In genomic region chr7:128796325-128796724, GRCh38 we compare ENCODE assay signal across 18 cellular contexts. TPM values are rescaled to one million over a fixed set of nuclear protein-coding genes. Genes with fewer than 3 reads are reported as not detected.
A peak's percentile ranks its signal among the peaks of the same experiment; 100 is the strongest.
DNase-seq lines count a peak whose midpoint lies in the region; TF ChIP-seq lines count a peak whose summit lies in the region.
"Had no signal": no experiment of that assay in that cellular context is flagged by ENCODE, and none has a peak within 500 bp of the region (broad histone marks: within the 10 kb centered on the region; RNA-seq: fewer than 3 reads in every experiment).

No MANE protein-coding gene starts in this region.

- POLR2A ChIA-PET in AG04450 (lab: Yijun Ruan, JAX), result no interaction called here

- no peaks in the 10 kb centered on the region; the same call in 1 of the 2 replicates for H3K9me3 ChIP-seq in AG04450 (ENCODE audit: control insufficient read depth, insufficient read depth, low read length)
- H3K9me3 ChIP-seq: A549 had no signal

- CTCF ChIA-PET in AG04450 (lab: Charles Lee), result no interaction called here

- no peak for TF ChIP-seq CTCF in AG04450 (IDR thresholded peaks at IDR 0.05; ENCODE audit: low read depth, low read length)
- TF ChIP-seq CTCF in astrocyte of the spinal cord (IDR thresholded peaks at IDR 0.05; ENCODE audit: low read depth, low read length), result no peak

- no peak overlapping the region for H3K27ac ChIP-seq in AG04450 (ENCODE audit: low read depth, low read length)
- H3K27ac ChIP-seq: A549, skin epidermis had no signal

- H3K27me3 ChIP-seq in AG04450 (ENCODE audit: control insufficient read depth, insufficient read depth, low read length), result no peaks in the 10 kb centered on the region

- in situ Hi-C loops in astrocyte of the spinal cord (cut with HindIII; ENCODE audit: low sequenced_read_pairs), result no loop called here

- peak; percentile 39 for DNase-seq in AG04450 (ENCODE audit: low read depth, low spot score)
- DNase-seq in HS-5 (ENCODE audit: low read depth), result peak; percentile 38
- DNase-seq in astrocyte of the spinal cord (ENCODE audit: low read depth, low spot score), result peak; percentile 76
- DNase-seq in iris pigment epithelial cell (ENCODE audit: low read depth), result peak; percentile 87
- DNase-seq in amygdala (lab: John Stamatoyannopoulos, UW), result no peak
- no peak for DNase-seq in glomerular visceral epithelial cell (ENCODE audit: extremely low spot score)
- no peak for DNase-seq in kidney tubule cell (ENCODE audit: low spot score)
- DNase-seq in activated effector memory CD4-positive, alpha-beta T cell treated with Interleukin-2 at 50 U/mL for 16 hours, result no peak
- DNase-seq: activated CD4-positive, CD25-positive, alpha-beta regulatory T cell treated with anti-CD3 and anti-CD28 coated beads, Interleukin-2, amount 50 U/mL, for 72 hours; activated naive CD4-positive, alpha-beta T cell; effector memory CD4-positive, alpha-beta T cell; KBM-7; NCI-H146; NCI-H345; stimulated activated naive B cell treated with anti-CD40 and anti-IgM and Interleukin-4, amounts not matched to agents 10 μg/mL and 1 μg/mL and 100 μg/mL, for 72 hours had no signal

- H3K4me3 ChIP-seq in AG04450 (ENCODE audit: low read depth, low read length) (no peak overlapping the region), astrocyte of the spinal cord (ENCODE audit: low read depth, low read length) (no peak overlapping the region)
- H3K4me3 ChIP-seq: A549, skin epidermis had no signal

RNA-seq across cellular contexts. Expression of gene CCDC136, which starts 4.6 kb away (rescaled TPM):
- polyA plus RNA-seq in AG04450 (2011; rRNA removed), result 17.8 and 19.7 TPM in 2 replicates
- polyA minus RNA-seq in AG04450 (2011; rRNA and poly(A)+ RNA removed), result 22.0 and 24.5 TPM in 2 replicates

RNA-seq across cellular contexts. Expression of gene OPN1SW, which starts 20.7 kb away (rescaled TPM):
- polyA plus RNA-seq in AG04450 (2011; rRNA removed), result not detected in 2 replicates
- polyA minus RNA-seq in AG04450 (2011; rRNA and poly(A)+ RNA removed), result not detected in 2 replicates
- polyA plus RNA-seq: A549, urinary bladder had no signal

RNA-seq across cellular contexts. Expression of gene FLNC, which starts 33.9 kb away (rescaled TPM):
- polyA plus RNA-seq in AG04450 (2011; rRNA removed), result 25.8 and 44.7 TPM in 2 replicates
- 157 and 215 TPM in 2 replicates for polyA minus RNA-seq in AG04450 (2011; rRNA and poly(A)+ RNA removed)

RNA-seq across cellular contexts. Expression of gene CALU, which starts 57.2 kb away (rescaled TPM):
- polyA plus RNA-seq in AG04450 (2011; rRNA removed), result 593 and 815 TPM in 2 replicates
- 317 and 441 TPM in 2 replicates for polyA minus RNA-seq in AG04450 (2011; rRNA and poly(A)+ RNA removed)

Comparison
In these comparisons a context has a peak if more than half of its experiments do, and no peak if none do; other contexts are left out.
1. DNase-seq: peak in AG04450 (single experiment), HS-5 (single experiment), astrocyte of the spinal cord (single experiment) and iris pigment epithelial cell (single experiment); none in amygdala (0 of 56), glomerular visceral epithelial cell (single experiment), kidney tubule cell (single experiment) and activated effector memory CD4-positive, alpha-beta T cell treated with Interleukin-2 at 50 U/mL for 16 hours (single experiment).